ENCODE assay signal across 14 cellular contexts in genomic region chr12:103181366-103182152, GRCh38.
A peak's percentile ranks its signal among the peaks of the same experiment; 100 is the strongest.
DNase-seq lines count a peak whose midpoint lies in the region; ATAC-seq, FAIRE-seq and TF ChIP-seq lines count a peak whose summit lies in the region.
"Had no signal": no experiment of that assay in that cellular context is flagged by ENCODE, and none has a peak within 500 bp of the region (broad histone marks: within the 10 kb centered on the region; RNA-seq: fewer than 3 reads in every experiment).

No MANE protein-coding gene starts in this region.

- ATAC-seq in GM19328 (IDR thresholded peaks at IDR 0.05; ENCODE audit: unreplicated experiment) = peak; percentile 90
- ATAC-seq in HG02759 (IDR thresholded peaks at IDR 0.05; ENCODE audit: unreplicated experiment) = peak; percentile 90
- peak; percentile 96 for ATAC-seq in HG03460 (IDR thresholded peaks at IDR 0.05; ENCODE audit: unreplicated experiment)
- ATAC-seq: activated T-cell treated with anti-CD3 and anti-CD28 coated beads, Interleukin-2, amount 50 U/mL, for 4 hours had no signal

- intact Hi-C loops in activated naive CD4-positive, alpha-beta T cell treated with anti-CD3 and anti-CD28 coated beads for 36 hours (cut with micrococcal nuclease) = no loop called here

- CTCF ChIA-PET in activated naive CD4-positive, alpha-beta T cell treated with anti-CD3 and anti-CD28 coated beads for 36 hours (lab: Charles Lee) = no interaction called here

- H3K27me3 Mint-ChIP-seq in activated naive CD4-positive, alpha-beta T cell treated with anti-CD3 and anti-CD28 coated beads for 36 hours (ENCODE audit: low read depth) = no peaks in the 10 kb centered on the region

- H3K4me3 Mint-ChIP-seq in activated naive CD4-positive, alpha-beta T cell treated with anti-CD3 and anti-CD28 coated beads for 36 hours = no peak overlapping the region
- H3K4me3 Mint-ChIP-seq: activated T-cell treated with anti-CD3 and anti-CD28 coated beads, Interleukin-2, amount 50 U/mL, for 4 hours; neural crest cell; stimulated activated naive CD8-positive, alpha-beta T cell treated with anti-CD3 and anti-CD28 coated beads, Interleukin-15, Interleukin-2, amounts not matched to agents 100 ng/mL and 50 ng/mL, for 24 hours had no signal

- no peaks in the 10 kb centered on the region for H3K36me3 Mint-ChIP-seq in activated naive CD4-positive, alpha-beta T cell treated with anti-CD3 and anti-CD28 coated beads for 36 hours (ENCODE audit: low read depth)

- H3K4me1 Mint-ChIP-seq in activated naive CD4-positive, alpha-beta T cell treated with anti-CD3 and anti-CD28 coated beads for 36 hours (ENCODE audit: low read depth) = no peaks in the 10 kb centered on the region

- no peaks in the 10 kb centered on the region for H3K9me3 Mint-ChIP-seq in activated naive CD4-positive, alpha-beta T cell treated with anti-CD3 and anti-CD28 coated beads for 36 hours
- H3K9me3 Mint-ChIP-seq: neural crest cell had no signal

- TF ChIP-seq POLR2A in GM12891 (IDR thresholded peaks at IDR 0.05; ENCODE audit: low read depth, low read length) = no peak

- DNase-seq in GM12891 (ENCODE audit: insufficient read length, low spot score) (peak; percentile 8), hypothalamus (lab: John Stamatoyannopoulos, UW) (no peak), germinal center (ENCODE audit: low spot score) (no peak)
- no peak for DNase-seq in activated naive CD4-positive, alpha-beta T cell treated with anti-CD3 and anti-CD28 coated beads for 36 hours
- no peak for DNase-seq in activated CD4-positive, alpha-beta T cell treated with anti-CD3 and anti-CD28 coated beads, Interleukin-2, amount 50 U/mL, for 4 hours
- DNase-seq: activated T-cell treated with anti-CD3 and anti-CD28 coated beads, Interleukin-2, amount 50 U/mL, for 4 hours; NCI-H146; Peyer's patch had no signal

- no peak overlapping the region for H3K27ac Mint-ChIP-seq in activated naive CD4-positive, alpha-beta T cell treated with anti-CD3 and anti-CD28 coated beads for 36 hours
- H3K27ac Mint-ChIP-seq: stimulated activated naive CD8-positive, alpha-beta T cell treated with anti-CD3 and anti-CD28 coated beads, Interleukin-15, Interleukin-2, amounts not matched to agents 100 ng/mL and 50 ng/mL, for 24 hours had no signal

- peak; percentile 72 for FAIRE-seq in GM12891 (lab: Jason Lieb, UNC)
- FAIRE-seq: keratinocyte had no signal

TF ChIP-seq in GM12891, 5 proteins besides CTCF, POLR2A, EP300 and RAD21:
- TF ChIP-seq PAX5 (IDR thresholded peaks at IDR 0.05; ENCODE audit: insufficient read depth, low read length, severe bottlenecking) (no peak), POLR2AphosphoS5 (IDR thresholded peaks at IDR 0.05; ENCODE audit: low read depth, low read length) (no peak), SPI1 (IDR thresholded peaks at IDR 0.05; ENCODE audit: low read depth, low read length) (0 out of 2 replicates have a peak, but pooled peaks have one; percentile 14)
